12 cellular contexts compared by ENCODE assay signal in the genomic region with DNA sequence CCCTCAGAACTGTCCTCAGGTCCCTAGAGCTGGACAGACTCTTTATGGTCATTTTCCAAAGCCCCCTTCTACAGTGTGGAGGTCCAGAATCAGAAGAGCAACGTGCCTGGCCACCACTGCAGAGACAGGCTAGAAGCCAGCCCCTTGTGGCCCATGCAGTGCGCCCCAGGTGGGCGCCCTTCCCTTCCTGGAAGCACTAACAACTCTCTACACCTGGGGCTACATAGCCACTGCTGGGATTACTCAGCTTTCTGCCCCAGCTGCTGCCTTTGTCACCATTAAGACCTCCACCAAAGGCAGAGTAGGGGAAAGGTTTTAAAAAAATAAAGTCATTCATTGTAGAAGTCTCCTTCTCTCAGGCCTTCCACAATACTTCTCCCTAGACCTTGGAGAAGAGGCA. TPM values are rescaled to one million over a fixed set of nuclear protein-coding genes. Genes with fewer than 3 reads are reported as not detected.
DNase-seq lines count a peak whose midpoint lies in the region; ATAC-seq lines count a peak whose summit lies in the region.
"Had no signal": no experiment of that assay in that cellular context is flagged by ENCODE, and none has a peak within 500 bp of the region (broad histone marks: within the 10 kb centered on the region; RNA-seq: fewer than 3 reads in every experiment).

No MANE protein-coding gene starts in this region.

- no peaks in the 10 kb centered on the region for H3K9me3 ChIP-seq in Karpas-422 (ENCODE audit: low read length)

- peak overlapping the region; percentile 88 for H3K4me2 ChIP-seq in Karpas-422 (ENCODE audit: low read depth, low read length, poor library complexity, severe bottlenecking)
- H3K4me2 ChIP-seq: PC-9 had no signal

- peak; percentile 19 for DNase-seq in activated gamma-delta T cell treated with Interleukin-2 at 50 U/mL for 16 hours
- DNase-seq in activated gamma-delta T cell (lab: John Stamatoyannopoulos, UW) = no peak
- DNase-seq in Karpas-422 = peak; percentile 57
- DNase-seq in activated naive CD8-positive, alpha-beta T cell treated with anti-CD3 and anti-CD28 coated beads, Interleukin-2, amount 10 ng/mL, durations not matched to agents 7 days and 5 days = no peak
- no peak for DNase-seq in A172 (ENCODE audit: low spot score)
- DNase-seq in NCI-H1048 (lab: John Stamatoyannopoulos, UW) = no peak
- DNase-seq in NCI-H1694 (lab: John Stamatoyannopoulos, UW) = no peak
- DNase-seq: foreskin melanocyte, PC-9 had no signal

- H3K9me2 ChIP-seq in Karpas-422 (replicated peaks; ENCODE audit: insufficient read depth, low read length) = no peaks in the 10 kb centered on the region

- peaks cover 57% of the 10 kb centered on the region for H3K36me3 Mint-ChIP-seq in activated naive CD8-positive, alpha-beta T cell treated with anti-CD3 and anti-CD28 coated beads, Interleukin-2, amount 10 ng/mL, durations not matched to agents 7 days and 5 days
- H3K36me3 Mint-ChIP-seq in stimulated activated memory B cell treated with anti-CD40 and anti-IgM and Interleukin-4, amounts not matched to agents 10 μg/mL and 1 μg/mL and 100 μg/mL, for 72 hours = peaks cover 20% of the 10 kb centered on the region

- peak overlapping the region; percentile 99 for H3K4me3 Mint-ChIP-seq in activated naive CD8-positive, alpha-beta T cell treated with anti-CD3 and anti-CD28 coated beads, Interleukin-2, amount 10 ng/mL, durations not matched to agents 7 days and 5 days
- H3K4me3 Mint-ChIP-seq in stimulated activated memory B cell treated with anti-CD40 and anti-IgM and Interleukin-4, amounts not matched to agents 10 μg/mL and 1 μg/mL and 100 μg/mL, for 72 hours = peak overlapping the region; percentile 48

- peaks cover 67% of the 10 kb centered on the region for H3K79me2 ChIP-seq in Karpas-422 (ENCODE audit: low read length)

- H3K4me1 Mint-ChIP-seq in activated naive CD8-positive, alpha-beta T cell treated with anti-CD3 and anti-CD28 coated beads, Interleukin-2, amount 10 ng/mL, durations not matched to agents 7 days and 5 days = peaks cover 69% of the 10 kb centered on the region
- peaks cover 74% of the 10 kb centered on the region for H3K4me1 Mint-ChIP-seq in stimulated activated memory B cell treated with anti-CD40 and anti-IgM and Interleukin-4, amounts not matched to agents 10 μg/mL and 1 μg/mL and 100 μg/mL, for 72 hours

- peaks cover 38% of the 10 kb centered on the region for H3K36me3 ChIP-seq in Karpas-422 (ENCODE audit: insufficient read depth, low read length)

- H3K4me3 ChIP-seq in Karpas-422 (ENCODE audit: low read length) = peak overlapping the region; percentile 79
- H3K4me3 ChIP-seq: PC-9 had no signal

- H3K4me1 ChIP-seq in Karpas-422 (ENCODE audit: low read length) = peaks cover 46% of the 10 kb centered on the region

- peak overlapping the region; percentile 93 for H3K27ac Mint-ChIP-seq in activated naive CD8-positive, alpha-beta T cell treated with anti-CD3 and anti-CD28 coated beads, Interleukin-2, amount 10 ng/mL, durations not matched to agents 7 days and 5 days
- peak overlapping the region; percentile 88 for H3K27ac Mint-ChIP-seq in stimulated activated memory B cell treated with anti-CD40 and anti-IgM and Interleukin-4, amounts not matched to agents 10 μg/mL and 1 μg/mL and 100 μg/mL, for 72 hours
- H3K27ac Mint-ChIP-seq: progenitor cell of endocrine pancreas had no signal

- no peak overlapping the region for H2AFZ ChIP-seq in Karpas-422 (ENCODE audit: low read length)
- H2AFZ ChIP-seq: PC-9 had no signal

- no peaks in the 10 kb centered on the region for H4K20me1 ChIP-seq in Karpas-422 (ENCODE audit: insufficient read depth, low read depth, low read length)

- H3K9me3 Mint-ChIP-seq in activated naive CD8-positive, alpha-beta T cell treated with anti-CD3 and anti-CD28 coated beads, Interleukin-2, amount 10 ng/mL, durations not matched to agents 7 days and 5 days = no peaks in the 10 kb centered on the region
- H3K9me3 Mint-ChIP-seq in stimulated activated memory B cell treated with anti-CD40 and anti-IgM and Interleukin-4, amounts not matched to agents 10 μg/mL and 1 μg/mL and 100 μg/mL, for 72 hours = no peaks in the 10 kb centered on the region

- peak overlapping the region; percentile 86 for H3K9ac ChIP-seq in Karpas-422 (ENCODE audit: low read length)

- H3K27me3 ChIP-seq in Karpas-422 (ENCODE audit: low read length) = no peaks in the 10 kb centered on the region

- POLR2A ChIA-PET in activated naive CD8-positive, alpha-beta T cell treated with anti-CD3 and anti-CD28 coated beads, Interleukin-2, amount 10 ng/mL, durations not matched to agents 7 days and 5 days (lab: Charles Lee) = interaction anchor here (0.6 to 10.2 kb wide), 9 partner anchors 9 to 1478 kb away, joined by 4 to 275 read pairs (median 27); no protein-coding TSS in a partner anchor

- peak overlapping the region; percentile 81 for H3K27ac ChIP-seq in Karpas-422 (ENCODE audit: low read length)
- H3K27ac ChIP-seq: PC-9 had no signal

- no peaks in the 10 kb centered on the region for H3K27me3 Mint-ChIP-seq in activated naive CD8-positive, alpha-beta T cell treated with anti-CD3 and anti-CD28 coated beads, Interleukin-2, amount 10 ng/mL, durations not matched to agents 7 days and 5 days
- H3K27me3 Mint-ChIP-seq in stimulated activated memory B cell treated with anti-CD40 and anti-IgM and Interleukin-4, amounts not matched to agents 10 μg/mL and 1 μg/mL and 100 μg/mL, for 72 hours = no peaks in the 10 kb centered on the region

- ATAC-seq in activated naive CD8-positive, alpha-beta T cell treated with anti-CD3 and anti-CD28 coated beads, Interleukin-2, amount 10 ng/mL, durations not matched to agents 7 days and 5 days (ENCODE audit: low read depth) = no peak
- ATAC-seq in stimulated activated memory B cell treated with anti-CD40 and anti-IgM and Interleukin-4, amounts not matched to agents 10 μg/mL and 1 μg/mL and 100 μg/mL, for 72 hours = no peak
- ATAC-seq: HCT116 had no signal

RNA-seq across cellular contexts. Expression of gene RASGRP1, which starts 2.3 kb away (rescaled TPM):
- total RNA-seq in Karpas-422 (2014; rRNA removed; shearing (Covaris generic); ENCODE audit: low replicate concordance) = 51.2 and 71.1 TPM in 2 replicates
- total RNA-seq in activated naive CD8-positive, alpha-beta T cell treated with anti-CD3 and anti-CD28 coated beads, Interleukin-2, amount 10 ng/mL, durations not matched to agents 7 days and 5 days = 100 to 1,000 TPM; 175 to 179 TPM
- total RNA-seq in A172 (2014; rRNA removed; shearing (Covaris generic)) = 1.5 and 1.6 TPM in 2 replicates

Comparison
In these comparisons a context has a peak if more than half of its experiments do, and no peak if none do; other contexts are left out.
1. DNase-seq: peak in activated gamma-delta T cell treated with Interleukin-2 at 50 U/mL for 16 hours (single experiment) and Karpas-422 (single experiment); none in activated gamma-delta T cell (single experiment), activated naive CD8-positive, alpha-beta T cell treated with anti-CD3 and anti-CD28 coated beads, Interleukin-2, amount 10 ng/mL, durations not matched to agents 7 days and 5 days (single experiment), A172 (single experiment), NCI-H1048 (single experiment) and NCI-H1694 (single experiment).
2. RNA of gene RASGRP1, which starts 2.3 kb away (total RNA-seq): 175 to 179 TPM in activated naive CD8-positive, alpha-beta T cell treated with anti-CD3 and anti-CD28 coated beads, Interleukin-2, amount 10 ng/mL, durations not matched to agents 7 days and 5 days and 51.2 to 71.1 TPM in Karpas-422; 1.5 to 1.6 TPM in A172; every median in the first group is over 10 times any median in the second.